Comparison of ENCODE assay signal across 1 cellular context in genomic region chr15:83694538-83694937, GRCh38.
TF ChIP-seq lines count a peak whose summit lies in the region.

No MANE protein-coding gene starts in this region.

TF ChIP-seq in H1, 55 proteins besides CTCF, POLR2A, EP300 and RAD21:
- TF ChIP-seq BCL11A (IDR thresholded peaks at IDR 0.05; ENCODE audit: low read depth in 2 of 2, low read length in 2 of 2): no peak
